In the genomic region with DNA sequence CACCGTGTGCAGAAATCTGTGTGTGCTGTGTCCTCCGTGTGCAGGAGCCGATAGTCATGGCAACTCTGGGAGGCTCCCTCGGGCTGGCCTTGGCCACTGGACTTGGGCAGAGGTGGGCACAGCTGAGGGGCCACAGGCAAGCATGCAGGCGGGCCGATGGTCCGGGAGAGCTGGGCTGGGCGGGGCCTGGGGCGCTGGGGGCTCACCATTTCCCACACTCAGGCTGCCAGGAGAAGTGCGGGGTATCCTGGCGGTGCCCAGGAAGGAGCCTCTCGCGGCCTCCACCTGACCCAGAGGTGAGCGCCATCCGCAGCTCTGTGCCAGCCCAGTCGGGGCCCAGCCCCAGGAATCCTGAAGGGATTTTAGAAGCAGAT, we compare ENCODE assay signal across 15 cellular contexts. TPM values are rescaled to one million over a fixed set of nuclear protein-coding genes. Genes with fewer than 3 reads are reported as not detected.
DNase-seq lines count a peak whose midpoint lies in the region; ATAC-seq and TF ChIP-seq lines count a peak whose summit lies in the region.
"Had no signal": no experiment of that assay in that cellular context is flagged by ENCODE, and none has a peak within 500 bp of the region (broad histone marks: within the 10 kb centered on the region; RNA-seq: fewer than 3 reads in every experiment).

No MANE protein-coding gene starts in this region.

- peaks cover 59 to 70% of the 10 kb centered on the region in 2 donors for H3K4me1 ChIP-seq in ascending aorta
- H3K4me1 ChIP-seq in left lung = peaks cover 58 to 78% of the 10 kb centered on the region in 2 donors
- H3K4me1 ChIP-seq in stomach = peaks cover 78 to 82% (median 79%) of the 10 kb centered on the region in 4 donors

- H3K9me3 ChIP-seq in ascending aorta (no peaks in the 10 kb centered on the region), left lung (no peaks in the 10 kb centered on the region), stomach (no peaks in the 10 kb centered on the region)

- 69 to 87% (median 73%) methylated on average over 7 to 16 of the region's 16 CpGs for WGBS in stomach, 5 donors

- no peak for TF ChIP-seq EP300 in stomach (IDR thresholded peaks at IDR 0.05)

- ATAC-seq in left lung = no peak

- H3K36me3 ChIP-seq in ascending aorta = no peaks in the 10 kb centered on the region
- no peaks in the 10 kb centered on the region for H3K36me3 ChIP-seq in left lung
- H3K36me3 ChIP-seq in stomach = no peaks in the 10 kb centered on the region

- no peaks in the 10 kb centered on the region for H3K27me3 ChIP-seq in ascending aorta
- peaks cover 0 to 35% of the 10 kb centered on the region in 2 donors for H3K27me3 ChIP-seq in left lung
- peaks cover 0 to 15% (median 0%) of the 10 kb centered on the region in 3 donors for H3K27me3 ChIP-seq in stomach

- intact Hi-C loops in ascending aorta (cut with DNase I) (loop anchor here (1.0 kb wide), 1 partner anchor 20 kb away; no protein-coding TSS in a partner anchor), left lung (cut with DNase I) (no loop called here), stomach (cut with DNase I; ENCODE audit: low total_unique reads) (no loop called here)

- H3K27ac ChIP-seq in ascending aorta (peak overlapping the region; percentile 91 to 100), left lung (peak overlapping the region; percentile 53 to 79), stomach (peak overlapping the region; percentile 62 to 95 (median 92))
- H3K27ac ChIP-seq: C4-2B had no signal

- no peak for TF ChIP-seq POLR2A in stomach (IDR thresholded peaks at IDR 0.05)

- peak overlapping the region; percentile 18 to 58 for H3K4me3 ChIP-seq in ascending aorta
- no peak overlapping the region for H3K4me3 ChIP-seq in left lung
- H3K4me3 ChIP-seq in stomach = peak overlapping the region in 1 of 4 donors; percentile 16

- TF ChIP-seq CTCF in ascending aorta (IDR thresholded peaks at IDR 0.05) = no peak
- TF ChIP-seq CTCF in left lung (IDR thresholded peaks at IDR 0.05) = no peak
- TF ChIP-seq CTCF in stomach (IDR thresholded peaks at IDR 0.05) = no peak

- DNase-seq in H4 (ENCODE audit: low spot score) (peak; percentile 36), ascending aorta (ENCODE audit: low spot score in 2 of 2) (no peak), left lung (no peak), stomach (no peak), epidermal melanocyte (ENCODE audit: insufficient read length, low spot score) (no peak), 8988T (no peak), NCI-H510A treated with DMSO at 0.1 percent for 48 hours (lab: John Stamatoyannopoulos, UW) (no peak), OCI-M1 (lab: John Stamatoyannopoulos, UW) (no peak)
- DNase-seq: activated CD4-positive, alpha-beta T cell treated with anti-CD3 and anti-CD28 coated beads, Interleukin-2, amount 50 U/mL, for 4 hours; KBM-7; natural killer cell; NCI-H1694 treated with DMSO at 0.1 percent for 48 hours; NCI-H524; RPMI8226 had no signal

RNA-seq across cellular contexts. Expression of a gene that starts 28.4 kb away (rescaled TPM):
- total RNA-seq in H4 (2014; rRNA removed; shearing (Covaris generic)) = 0.31 and 3.4 TPM in 2 replicates
- total RNA-seq in ascending aorta = 29.1 TPM
- 10 to 100 TPM; 13.6 to 19.8 TPM for total RNA-seq in left lung
- 10 to 100 TPM in 4 of 5 donors, 1 to 10 TPM in 1; 8.6 to 56.2 (median 15.2) TPM for total RNA-seq in stomach
- polyA plus RNA-seq in stomach = 1 to 10 TPM; 4.9 to 6.6 (median 5.1) TPM

Comparison
In these comparisons a context has a peak if more than half of its experiments do, and no peak if none do; other contexts are left out.
1. H3K4me3 ChIP-seq: peak in ascending aorta (2 of 2); none in left lung (0 of 2).
2. Peak in every context shown above with its lines, with median percentiles within 50 percentile points of each other: H3K27ac ChIP-seq.